ENCODE assay signal across 1 cellular context in the genomic region with DNA sequence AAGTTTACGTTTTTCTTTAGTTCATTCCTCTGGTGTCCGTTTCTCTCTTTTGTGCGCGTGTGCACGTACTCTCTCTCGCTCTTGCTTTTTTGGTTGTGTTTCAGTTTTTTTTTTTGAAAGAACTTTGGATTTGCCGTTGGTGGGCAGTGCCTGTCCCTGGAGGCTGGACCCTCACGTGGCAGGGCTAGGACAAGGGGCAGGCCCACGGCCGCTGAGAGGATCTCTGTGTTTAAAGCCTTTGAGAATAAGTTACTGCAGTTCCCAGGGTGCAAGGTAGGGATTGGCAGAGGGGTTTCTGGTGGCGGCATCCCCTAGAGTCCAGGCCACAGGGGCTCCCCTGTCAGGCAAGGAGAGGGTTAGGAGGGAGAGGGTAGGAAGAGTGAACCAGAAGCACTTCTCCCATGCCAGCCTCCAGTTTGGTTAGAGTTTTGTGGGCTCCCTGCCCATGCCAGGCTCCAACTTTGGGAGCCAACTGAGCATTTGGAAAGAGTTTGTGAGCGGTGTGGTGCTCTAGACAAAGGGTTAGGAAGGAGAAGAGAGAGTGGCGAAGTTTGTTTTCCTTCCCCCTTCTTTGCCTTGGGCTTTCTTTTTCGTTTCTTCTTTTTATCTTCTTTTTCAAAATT.
TF ChIP-seq lines count a peak whose summit lies in the region.

No MANE protein-coding gene starts in this region.

TF ChIP-seq in GM23338, 12 proteins besides CTCF, POLR2A, EP300 and RAD21 (continued from another document):
- TF ChIP-seq, protein P1, sequence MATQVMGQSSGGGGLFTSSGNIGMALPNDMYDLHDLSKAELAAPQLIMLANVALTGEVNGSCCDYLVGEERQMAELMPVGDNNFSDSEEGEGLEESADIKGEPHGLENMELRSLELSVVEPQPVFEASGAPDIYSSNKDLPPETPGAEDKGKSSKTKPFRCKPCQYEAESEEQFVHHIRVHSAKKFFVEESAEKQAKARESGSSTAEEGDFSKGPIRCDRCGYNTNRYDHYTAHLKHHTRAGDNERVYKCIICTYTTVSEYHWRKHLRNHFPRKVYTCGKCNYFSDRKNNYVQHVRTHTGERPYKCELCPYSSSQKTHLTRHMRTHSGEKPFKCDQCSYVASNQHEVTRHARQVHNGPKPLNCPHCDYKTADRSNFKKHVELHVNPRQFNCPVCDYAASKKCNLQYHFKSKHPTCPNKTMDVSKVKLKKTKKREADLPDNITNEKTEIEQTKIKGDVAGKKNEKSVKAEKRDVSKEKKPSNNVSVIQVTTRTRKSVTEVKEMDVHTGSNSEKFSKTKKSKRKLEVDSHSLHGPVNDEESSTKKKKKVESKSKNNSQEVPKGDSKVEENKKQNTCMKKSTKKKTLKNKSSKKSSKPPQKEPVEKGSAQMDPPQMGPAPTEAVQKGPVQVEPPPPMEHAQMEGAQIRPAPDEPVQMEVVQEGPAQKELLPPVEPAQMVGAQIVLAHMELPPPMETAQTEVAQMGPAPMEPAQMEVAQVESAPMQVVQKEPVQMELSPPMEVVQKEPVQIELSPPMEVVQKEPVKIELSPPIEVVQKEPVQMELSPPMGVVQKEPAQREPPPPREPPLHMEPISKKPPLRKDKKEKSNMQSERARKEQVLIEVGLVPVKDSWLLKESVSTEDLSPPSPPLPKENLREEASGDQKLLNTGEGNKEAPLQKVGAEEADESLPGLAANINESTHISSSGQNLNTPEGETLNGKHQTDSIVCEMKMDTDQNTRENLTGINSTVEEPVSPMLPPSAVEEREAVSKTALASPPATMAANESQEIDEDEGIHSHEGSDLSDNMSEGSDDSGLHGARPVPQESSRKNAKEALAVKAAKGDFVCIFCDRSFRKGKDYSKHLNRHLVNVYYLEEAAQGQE (IDR thresholded peaks at IDR 0.05; ENCODE audit: unreplicated experiment) = no peak
- no peak for TF ChIP-seq ZNF331 (CRISPR knock-in tag; IDR thresholded peaks at IDR 0.05; ENCODE audit: low read depth)
